25 cellular contexts compared by ENCODE assay signal in the genomic region with DNA sequence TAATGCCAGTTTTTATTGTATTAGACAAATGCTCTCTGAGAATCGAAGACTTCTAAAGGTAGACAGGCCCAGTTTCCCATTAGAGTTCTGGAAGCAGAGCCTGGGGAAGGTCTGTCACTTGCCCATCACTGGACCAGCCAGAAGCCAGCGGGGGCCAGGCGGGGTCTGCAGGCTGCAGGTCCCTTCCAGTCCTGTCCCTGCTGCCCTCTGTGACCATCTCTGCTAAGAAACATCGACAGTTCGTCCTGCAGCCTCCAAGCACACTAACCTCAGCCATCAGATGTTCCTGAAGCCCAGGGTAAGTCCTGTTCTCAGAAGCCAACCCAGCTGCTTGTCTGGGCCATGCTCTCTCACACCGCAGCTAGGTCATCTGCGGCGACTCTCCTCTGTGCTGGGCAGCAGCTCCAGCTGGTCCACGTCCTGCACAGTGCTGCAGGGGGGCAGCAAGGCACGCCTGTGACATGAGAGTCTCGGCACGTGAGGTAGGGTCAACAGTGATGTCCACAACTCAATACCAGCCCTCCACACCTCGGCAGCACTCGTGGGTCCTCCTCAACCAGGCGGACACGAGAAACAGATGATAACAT.
"Had no signal": no experiment of that assay in that cellular context is flagged by ENCODE, and none has a peak within 500 bp of the region (broad histone marks: within the 10 kb centered on the region; RNA-seq: fewer than 3 reads in every experiment).

No MANE protein-coding gene starts in this region.

- H3K4me3 Mint-ChIP-seq: dendritic cell treated with granulocyte-macrophage colony-stimulating factor and Interleukin-4, amounts not matched to agents 40 ng/mL and 50 ng/mL, for 4 days; naive thymus-derived CD8-positive, alpha-beta T cell; neural crest cell; stimulated activated memory B cell treated with anti-CD40 and anti-IgM and Interleukin-4, amounts not matched to agents 10 μg/mL and 1 μg/mL and 100 μg/mL, for 72 hours; stimulated activated naive CD8-positive, alpha-beta T cell treated with anti-CD3 and anti-CD28 coated beads, Interleukin-15, amount 100 ng/mL, for 72 hours had no signal

- H3K27me3 ChIP-seq: foreskin keratinocyte, hepatocyte, pancreas, right lobe of liver, spleen, testis, tibial nerve had no signal

- ATAC-seq: foreskin keratinocyte; mucosa of descending colon; naive thymus-derived CD8-positive, alpha-beta T cell; stimulated activated memory B cell treated with anti-CD40 and anti-IgM and Interleukin-4, amounts not matched to agents 10 μg/mL and 1 μg/mL and 100 μg/mL, for 72 hours; stimulated activated naive CD8-positive, alpha-beta T cell treated with anti-CD3 and anti-CD28 coated beads, Interleukin-15, amount 100 ng/mL, for 72 hours had no signal

- H3K27ac Mint-ChIP-seq: dendritic cell treated with granulocyte-macrophage colony-stimulating factor and Interleukin-4, amounts not matched to agents 40 ng/mL and 50 ng/mL, for 4 days; stimulated activated memory B cell treated with anti-CD40 and anti-IgM and Interleukin-4, amounts not matched to agents 10 μg/mL and 1 μg/mL and 100 μg/mL, for 72 hours; stimulated activated naive CD8-positive, alpha-beta T cell treated with anti-CD3 and anti-CD28 coated beads, Interleukin-15, amount 100 ng/mL, for 72 hours had no signal

- H3K27me3 Mint-ChIP-seq: dendritic cell treated with granulocyte-macrophage colony-stimulating factor and Interleukin-4, amounts not matched to agents 40 ng/mL and 50 ng/mL, for 4 days; naive thymus-derived CD8-positive, alpha-beta T cell; stimulated activated memory B cell treated with anti-CD40 and anti-IgM and Interleukin-4, amounts not matched to agents 10 μg/mL and 1 μg/mL and 100 μg/mL, for 72 hours; stimulated activated naive CD8-positive, alpha-beta T cell treated with anti-CD3 and anti-CD28 coated beads, Interleukin-15, amount 100 ng/mL, for 72 hours had no signal

- H3K4me3 ChIP-seq: hepatocyte, mucosa of descending colon, pancreas, prostate gland, right lobe of liver, spleen, testis, tibial nerve had no signal

- FAIRE-seq: colon, endothelial cell of umbilical vein, pancreas had no signal

- H3K9me3 Mint-ChIP-seq: dendritic cell treated with granulocyte-macrophage colony-stimulating factor and Interleukin-4, amounts not matched to agents 40 ng/mL and 50 ng/mL, for 4 days; naive thymus-derived CD8-positive, alpha-beta T cell; neural crest cell; stimulated activated memory B cell treated with anti-CD40 and anti-IgM and Interleukin-4, amounts not matched to agents 10 μg/mL and 1 μg/mL and 100 μg/mL, for 72 hours; stimulated activated naive CD8-positive, alpha-beta T cell treated with anti-CD3 and anti-CD28 coated beads, Interleukin-15, amount 100 ng/mL, for 72 hours had no signal

- DNase-seq: cerebellar nuclear complex; erythroblast; foreskin keratinocyte; kidney glomerular epithelial cell; mammary epithelial cell; mucosa of descending colon; naive thymus-derived CD8-positive, alpha-beta T cell; nucleus accumbens; retina; spleen; stimulated activated CD4-positive, alpha-beta T cell treated with anti-CD3 and anti-CD28 coated beads, Interleukin-15, amount 100 ng/mL, for 24 hours; stimulated activated CD4-positive, alpha-beta T cell treated with anti-CD3 and anti-CD28 coated beads, Interleukin-1b, Interleukin-23, amount 100 ng/mL, for 48 hours; stimulated activated CD4-positive, alpha-beta T cell treated with anti-CD3 and anti-CD28 coated beads, Interleukin-4, amount 100 ng/mL, for 24 hours; stimulated activated naive CD8-positive, alpha-beta T cell treated with anti-CD3 and anti-CD28 coated beads, Interleukin-15, amount 100 ng/mL, for 72 hours; testis had no signal

- H3K4me1 Mint-ChIP-seq: naive thymus-derived CD8-positive, alpha-beta T cell; stimulated activated naive CD8-positive, alpha-beta T cell treated with anti-CD3 and anti-CD28 coated beads, Interleukin-15, amount 100 ng/mL, for 72 hours had no signal

- H3K4me1 ChIP-seq: foreskin keratinocyte, prostate gland, right lobe of liver, spleen, tibial nerve had no signal

- H3K27ac ChIP-seq: foreskin keratinocyte, hepatocyte, pancreas, prostate gland, right lobe of liver, spleen, testis, tibial nerve had no signal

- H3K9me3 ChIP-seq: mucosa of descending colon, pancreas, prostate gland, right lobe of liver, spleen, testis, tibial nerve had no signal
